Comparison of ENCODE assay signal across 21 cellular contexts in genomic region chr3:88824646-88825303, GRCh38.
DNase-seq lines count a peak whose midpoint lies in the region; ATAC-seq and TF ChIP-seq lines count a peak whose summit lies in the region.
"Had no signal": no experiment of that assay in that cellular context is flagged by ENCODE, and none has a peak within 500 bp of the region (broad histone marks: within the 10 kb centered on the region; RNA-seq: fewer than 3 reads in every experiment).

No MANE protein-coding gene starts in this region.

- no peak overlapping the region for H2AK5ac ChIP-seq in neuronal stem cell (ENCODE audit: low read depth, low read length)

- no peaks in the 10 kb centered on the region for H3K79me1 ChIP-seq in neuronal stem cell (ENCODE audit: low read depth, low read length)

- H3K9ac ChIP-seq in SK-N-MC (ENCODE audit: insufficient read length), result no peak overlapping the region
- no peak overlapping the region for H3K9ac ChIP-seq in neuronal stem cell (ENCODE audit: low read depth, low read length, poor library complexity)
- H3K9ac ChIP-seq: BLaER1 treated with 17β-estradiol and CSF1 and Interleukin-3, amounts not matched to agents 10 nM and 100 nM; GM23248; SK-N-SH had no signal

- H3K9me3 ChIP-seq in SK-N-MC (ENCODE audit: low read depth, low read length), result no peaks in the 10 kb centered on the region
- H3K9me3 ChIP-seq in neuronal stem cell (replicated peaks in 1 of 2; ENCODE audit: control insufficient read depth in 2 of 2, insufficient read depth in 1 of 2, low read depth in 1 of 2, low read length in 2 of 2), result no peaks in the 10 kb centered on the region
- H3K9me3 ChIP-seq: BLaER1 treated with 17β-estradiol and CSF1 and Interleukin-3, amounts not matched to agents 10 nM and 100 nM; HAP-1; SK-N-SH had no signal

- no peaks in the 10 kb centered on the region for H3K27me3 ChIP-seq in neuronal stem cell (ENCODE audit: control insufficient read depth in 3 of 3, insufficient read depth in 3 of 3, low read depth in 1 of 3, low read length in 3 of 3)
- H3K27me3 ChIP-seq: BLaER1 treated with 17β-estradiol and CSF1 and Interleukin-3, amounts not matched to agents 10 nM and 100 nM had no signal

- WGBS in neuronal stem cell (ENCODE audit: extremely low coverage in 2 of 2, insufficient read length in 2 of 2, insufficient replicate concordance in 1 of 2), 2 donors, result no CpG with 5 or more reads among the region's 4 CpGs

- H2BK15ac ChIP-seq in neuronal stem cell (ENCODE audit: low read length), result no peak overlapping the region

- H3K14ac ChIP-seq in neuronal stem cell (ENCODE audit: low read length), result no peak overlapping the region

- H3K4me1 ChIP-seq in neuronal stem cell (ENCODE audit: control insufficient read depth in 2 of 2, insufficient read depth in 1 of 2, low read depth in 1 of 2, low read length in 2 of 2), result no peaks in the 10 kb centered on the region
- H3K4me1 ChIP-seq: BLaER1 treated with 17β-estradiol and CSF1 and Interleukin-3, amounts not matched to agents 10 nM and 100 nM had no signal

- H3K4ac ChIP-seq in neuronal stem cell (ENCODE audit: low read length), result no peak overlapping the region

- no peak overlapping the region for H2BK120ac ChIP-seq in neuronal stem cell (ENCODE audit: low read depth, low read length)

- H3K27ac ChIP-seq in SK-N-MC (peak overlapping the region; percentile 39), neuronal stem cell (replicated peaks; ENCODE audit: low read length) (no peak overlapping the region)
- H3K27ac ChIP-seq: BLaER1 treated with 17β-estradiol and CSF1 and Interleukin-3, amounts not matched to agents 10 nM and 100 nM; GM23248; HL-60; RWPE1 had no signal

- H3K23ac ChIP-seq in neuronal stem cell (ENCODE audit: low read depth, low read length, poor library complexity), result no peak overlapping the region

- H4K91ac ChIP-seq in neuronal stem cell (ENCODE audit: low read depth, low read length, poor library complexity), result no peak overlapping the region

- peak overlapping the region; percentile 56 for H3K18ac ChIP-seq in neuronal stem cell (ENCODE audit: low read length)

- H2AFZ ChIP-seq in neuronal stem cell (ENCODE audit: low read length), result no peak overlapping the region
- H2AFZ ChIP-seq: GM23248 had no signal

- H4K8ac ChIP-seq in neuronal stem cell (ENCODE audit: low read depth, low read length), result no peak overlapping the region

- H2BK5ac ChIP-seq in neuronal stem cell (ENCODE audit: low read length), result no peak overlapping the region

- no peak for ATAC-seq in HG02840 (IDR thresholded peaks at IDR 0.05; ENCODE audit: low FRiP score, unreplicated experiment)
- ATAC-seq: GM12878 had no signal

- no peak overlapping the region for H2BK12ac ChIP-seq in neuronal stem cell (ENCODE audit: low read length)

- H3K4me3 ChIP-seq in SK-N-MC (peak overlapping the region; percentile 27; the same call in 1 of the 2 replicates), choroid plexus epithelial cell (ENCODE audit: low read depth, low read length) (no peak overlapping the region), neuronal stem cell (ENCODE audit: low read length in 2 of 2) (no peak overlapping the region)
- H3K4me3 ChIP-seq: BLaER1 treated with 17β-estradiol and CSF1 and Interleukin-3, amounts not matched to agents 10 nM and 100 nM; GM12878; GM23248; HAP-1 had no signal

- TF ChIP-seq CTCF in choroid plexus epithelial cell (conservative IDR thresholded peaks at IDR 0.05; ENCODE audit: low read depth, low read length), result no peak

- H3K4me2 ChIP-seq in neuronal stem cell (ENCODE audit: insufficient read depth, low read length, poor library complexity, severe bottlenecking), result no peak overlapping the region
- H3K4me2 ChIP-seq: BLaER1 treated with 17β-estradiol and CSF1 and Interleukin-3, amounts not matched to agents 10 nM and 100 nM; SK-N-SH had no signal

- no peak for DNase-seq in SK-N-MC (ENCODE audit: low read depth, low spot score)
- peak; percentile 53 for DNase-seq in choroid plexus epithelial cell (ENCODE audit: low read depth)
- DNase-seq in neuronal stem cell (ENCODE audit: low spot score), result no peak
- no peak for DNase-seq in NCI-H69 (lab: John Stamatoyannopoulos, UW)
- DNase-seq in HuH-7.5 (ENCODE audit: low spot score), result no peak
- DNase-seq in mesenteric fat pad (ENCODE audit: low spot score), result no peak
- DNase-seq: ACHN; CD4-positive, alpha-beta memory T cell; DND-41; GM23248; MV-4-11; NCI-H1694 treated with DMSO at 0.1 percent for 48 hours; NCI-H2081 treated with DMSO at 0.1 percent for 48 hours; SHP77 treated with DMSO at 0.1 percent for 48 hours; SK-N-SH had no signal

- no peaks in the 10 kb centered on the region for H3K36me3 ChIP-seq in SK-N-MC (ENCODE audit: insufficient read depth, low read length)
- no peaks in the 10 kb centered on the region for H3K36me3 ChIP-seq in neuronal stem cell (replicated peaks in 1 of 2; ENCODE audit: control insufficient read depth in 2 of 2, insufficient read depth in 2 of 2, low read length in 2 of 2)
- H3K36me3 ChIP-seq: BLaER1 treated with 17β-estradiol and CSF1 and Interleukin-3, amounts not matched to agents 10 nM and 100 nM; HAP-1 had no signal
